In the genomic region with DNA sequence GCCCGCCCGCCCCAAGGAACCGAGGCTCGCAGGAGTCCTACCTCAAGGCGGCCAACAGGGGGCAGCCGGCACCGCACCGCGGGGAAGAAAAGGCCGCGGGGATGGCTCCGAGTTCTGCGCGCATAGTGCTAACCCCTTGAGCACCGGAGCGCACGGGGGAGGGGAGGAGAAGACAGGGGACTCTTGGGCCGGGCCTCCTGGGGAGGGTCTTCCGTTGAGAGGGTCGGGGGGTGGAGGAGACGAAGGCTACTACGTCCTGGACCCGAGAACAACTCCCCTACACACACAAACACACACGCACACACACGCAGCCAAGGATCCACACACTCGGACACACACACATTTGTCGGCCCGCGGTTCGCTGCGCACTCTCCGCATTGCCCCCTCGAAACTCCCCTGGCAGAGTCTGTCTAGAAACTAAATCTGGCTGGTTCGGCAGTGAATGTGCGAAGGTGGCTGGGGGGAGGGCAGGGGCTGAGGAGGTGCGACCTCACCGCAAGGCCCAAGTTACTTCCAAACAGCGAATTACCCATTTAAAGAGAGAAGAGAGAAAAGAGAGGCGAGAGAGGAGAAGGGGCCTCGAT, we compare ENCODE assay signal across 8 cellular contexts. TPM values are rescaled to one million over a fixed set of nuclear protein-coding genes. Genes with fewer than 3 reads are reported as not detected.
A peak's percentile ranks its signal among the peaks of the same experiment; 100 is the strongest.
DNase-seq lines count a peak whose midpoint lies in the region; ATAC-seq and TF ChIP-seq lines count a peak whose summit lies in the region.

No MANE protein-coding gene starts in this region.

- H3K27ac ChIP-seq in coronary artery = no peak overlapping the region

- H3K9me3 Mint-ChIP-seq in Caco-2 (ENCODE audit: unreplicated experiment) = no peaks in the 10 kb centered on the region

- H3K4me1 Mint-ChIP-seq in Caco-2 (ENCODE audit: low read depth, unreplicated experiment) = no peaks in the 10 kb centered on the region

- POLR2A ChIA-PET in Caco-2 (lab: Charles Lee) = no interaction called here

- no peak overlapping the region for H3K27ac Mint-ChIP-seq in Caco-2 (ENCODE audit: unreplicated experiment)

- H3K4me1 ChIP-seq in Caco-2 = peaks cover 7% of the 10 kb centered on the region; the same call in 1 of the 2 replicates

- TF ChIP-seq CTCF in Caco-2 (IDR thresholded peaks at IDR 0.05; ENCODE audit: insufficient read depth in 1 of 2, low read depth in 1 of 2, low read length in 1 of 2, severe bottlenecking in 1 of 2, unreplicated experiment in 1 of 2) = peak; percentile 71 to 72
- TF ChIP-seq CTCF in coronary artery (IDR thresholded peaks at IDR 0.05) = peak; percentile 87

- H3K27me3 ChIP-seq in Caco-2 (replicated peaks; ENCODE audit: control insufficient read depth, insufficient read depth, low read length) = no peaks in the 10 kb centered on the region

- BruUV-seq in Caco-2 (replicated peaks; lab: Mats Ljungman, UMichigan) = no TSS peak

- no peaks in the 10 kb centered on the region for H3K9me3 ChIP-seq in Caco-2

- ATAC-seq in GM19397 (IDR thresholded peaks at IDR 0.05; ENCODE audit: unreplicated experiment) (peak; percentile 67), left colon (peak; percentile 79)

- CTCF ChIA-PET in Caco-2 (lab: Charles Lee) = interaction anchor here (0.9 to 1.2 kb wide), 2 partner anchors 167 to 237 kb away, joined by 4 to 8 read pairs; no protein-coding TSS in a partner anchor

- intact Hi-C loops in Caco-2 (cut with micrococcal nuclease; ENCODE audit: unreplicated experiment) (loop anchor here (1.0 to 5.0 kb wide), 4 partner anchors 82 to 767 kb away; no protein-coding TSS in a partner anchor), left colon (cut with DNase I, micrococcal nuclease) (loop anchor here in 1 of 2 donors (10.0 kb wide), 2 partner anchors 240 to 760 kb away; no protein-coding TSS in a partner anchor)

- H3K36me3 Mint-ChIP-seq in Caco-2 (ENCODE audit: insufficient read depth, unreplicated experiment) = peaks cover 17% of the 10 kb centered on the region

- H3K27me3 Mint-ChIP-seq in Caco-2 (ENCODE audit: insufficient read depth, unreplicated experiment) = peaks cover 10% of the 10 kb centered on the region

- DNase-seq in Caco-2 (peak; percentile 55 to 70), HS-27A (ENCODE audit: low read depth) (peak; percentile 69), RPMI8226 (peak; percentile 80), coronary artery (ENCODE audit: low spot score) (no peak), left colon (peak; percentile 74 to 77), epidermal melanocyte (ENCODE audit: insufficient read length, low spot score) (no peak)
- peak; percentile 34 to 47 for DNase-seq in stimulated activated CD4-positive, alpha-beta T cell treated with anti-CD3 and anti-CD28 coated beads, Interleukin-4, amount 100 ng/mL, for 48 hours (ENCODE audit: low read depth in 2 of 2)

- H3K4me3 ChIP-seq in Caco-2 (ENCODE audit: low read depth, low read length) (peak overlapping the region; percentile 17), coronary artery (peak overlapping the region; percentile 89)

- H3K4me3 Mint-ChIP-seq in Caco-2 (ENCODE audit: unreplicated experiment) = peak overlapping the region; percentile 90

- no peaks in the 10 kb centered on the region for H3K36me3 ChIP-seq in Caco-2 (ENCODE audit: control insufficient read depth, insufficient read depth, low read length)

RNA-seq across cellular contexts. Expression of a gene that starts 1.8 kb away (rescaled TPM):
- total RNA-seq in Caco-2 (2022) (8.8 and 8.9 TPM in 2 replicates), left colon (1 to 10 TPM; 3.2 to 4.0 TPM)

Comparison
In these comparisons a context has a peak if more than half of its experiments do, and no peak if none do; other contexts are left out.
1. DNase-seq: peak in Caco-2 (2 of 2), HS-27A (single experiment), RPMI8226 (single experiment), left colon (2 of 2) and stimulated activated CD4-positive, alpha-beta T cell treated with anti-CD3 and anti-CD28 coated beads, Interleukin-4, amount 100 ng/mL, for 48 hours (2 of 2); none in coronary artery (single experiment) and epidermal melanocyte (single experiment).